1 cellular context compared by ENCODE assay signal in genomic region chr10:86329093-86329710, GRCh38.
TF ChIP-seq lines count a peak whose summit lies in the region.

No MANE protein-coding gene starts in this region.

TF ChIP-seq in WTC11, 78 proteins besides CTCF, POLR2A, EP300 and RAD21 (continued from another document):
- TF ChIP-seq RELA (CRISPR knock-in tag; IDR thresholded peaks at IDR 0.05; ENCODE audit: borderline replicate concordance) (no peak), ZNF423 (CRISPR knock-in tag; IDR thresholded peaks at IDR 0.05) (no peak), OVOL2 (CRISPR knock-in tag; IDR thresholded peaks at IDR 0.05; ENCODE audit: borderline replicate concordance) (no peak), ZNF263 (CRISPR knock-in tag; IDR thresholded peaks at IDR 0.05; ENCODE audit: low read depth) (no peak)
